11 cellular contexts compared by ENCODE assay signal in genomic region chr20:37327748-37328147, GRCh38. TPM values are rescaled to one million over a fixed set of nuclear protein-coding genes. Genes with fewer than 3 reads are reported as not detected.
DNase-seq lines count a peak whose midpoint lies in the region; ATAC-seq and TF ChIP-seq lines count a peak whose summit lies in the region.
"Had no signal": no experiment of that assay in that cellular context is flagged by ENCODE, and none has a peak within 500 bp of the region (broad histone marks: within the 10 kb centered on the region; RNA-seq: fewer than 3 reads in every experiment).

No MANE protein-coding gene starts in this region.

- H3K9ac ChIP-seq in duodenal mucosa (ENCODE audit: low read depth in 1 of 2, low read length in 2 of 2) = no peak overlapping the region

- TF ChIP-seq CTCF in lung (IDR thresholded peaks at IDR 0.05; ENCODE audit: control extremely low read depth, extremely low read depth) = no peak
- TF ChIP-seq CTCF in foreskin keratinocyte (conservative IDR thresholded peaks at IDR 0.05) = no peak

- no peak for ATAC-seq in lung (ENCODE audit: insufficient read depth, low FRiP score)
- no peak for ATAC-seq in GM19395 (IDR thresholded peaks at IDR 0.05; ENCODE audit: unreplicated experiment)
- ATAC-seq in foreskin keratinocyte = no peak

- no peak overlapping the region for H3K4me3 ChIP-seq in duodenal mucosa (ENCODE audit: low read depth in 1 of 2, low read length in 2 of 2)
- H3K4me3 ChIP-seq in lung = no peak overlapping the region

- DNase-seq in GM04503 (ENCODE audit: low read depth) (peak; percentile 92), lung (ENCODE audit: low spot score) (peak; percentile 62), stromal cell of bone marrow (ENCODE audit: low read depth) (peak; percentile 70), NCI-H446 treated with DMSO at 0.1 percent for 48 hours (lab: John Stamatoyannopoulos, UW) (no peak), foreskin keratinocyte (no peak)
- DNase-seq in activated naive CD4-positive, alpha-beta T cell treated with anti-CD3 and anti-CD28 coated beads, Interleukin-2, amount 50 U/mL, for 16 hours = no peak
- DNase-seq: H9, kidney, T1000 had no signal

- H3K9me3 ChIP-seq in duodenal mucosa (ENCODE audit: control insufficient read depth in 1 of 2, low read length in 2 of 2) = no peaks in the 10 kb centered on the region
- H3K9me3 ChIP-seq in lung (ENCODE audit: control insufficient read depth in 2 of 2, insufficient read depth in 1 of 2, low read length in 1 of 2) = no peaks in the 10 kb centered on the region

- 80 to 90% methylated on average over 13 of the region's 13 CpGs for WGBS in lung, 2 donors

- H3K4me1 ChIP-seq in duodenal mucosa (ENCODE audit: control insufficient read depth in 1 of 2, insufficient read depth in 2 of 2, low read length in 2 of 2) (peaks cover 9 to 14% of the 10 kb centered on the region in 2 donors), lung (ENCODE audit: control insufficient read depth in 2 of 2, insufficient read depth in 2 of 2, low read length in 2 of 2) (no peaks in the 10 kb centered on the region), foreskin keratinocyte (peaks cover 11% of the 10 kb centered on the region)

- peak overlapping the region; percentile 43 for H3K27ac ChIP-seq in duodenal mucosa (ENCODE audit: low read depth, low read length)
- no peak overlapping the region for H3K27ac ChIP-seq in lung (ENCODE audit: low read depth in 1 of 2, low read length in 1 of 2)
- no peak overlapping the region for H3K27ac ChIP-seq in foreskin keratinocyte

- no peaks in the 10 kb centered on the region for H3K36me3 ChIP-seq in duodenal mucosa (ENCODE audit: control insufficient read depth in 1 of 2, insufficient read depth in 2 of 2, low read length in 2 of 2)
- peaks cover 0 to 1% of the 10 kb centered on the region in 2 donors for H3K36me3 ChIP-seq in lung (ENCODE audit: control insufficient read depth in 2 of 2, insufficient read depth in 2 of 2, low read length in 2 of 2)

- H3K27me3 ChIP-seq in duodenal mucosa (ENCODE audit: control insufficient read depth in 1 of 2, insufficient read depth in 2 of 2, low read length in 2 of 2) (no peaks in the 10 kb centered on the region), lung (ENCODE audit: control insufficient read depth, insufficient read depth) (no peaks in the 10 kb centered on the region), foreskin keratinocyte (no peaks in the 10 kb centered on the region)

RNA-seq across cellular contexts. Expression of gene SRC, which starts 18.2 kb away (rescaled TPM):
- total RNA-seq in lung = 10 to 100 TPM; 57.8 to 69.5 TPM
- polyA plus RNA-seq in lung = 10 to 100 TPM; 35.6 to 42.5 TPM
- total RNA-seq in foreskin keratinocyte = 29.8 and 36.6 TPM in 2 replicates
- polyA plus RNA-seq in foreskin keratinocyte = 22.2 and 26.2 TPM in 2 replicates

RNA-seq across cellular contexts. Expression of gene MANBAL, which starts 38.3 kb away (rescaled TPM):
- total RNA-seq in lung (10 to 100 TPM; 20.8 to 37.3 TPM), foreskin keratinocyte (46.6 and 50.0 TPM in 2 replicates)
- polyA plus RNA-seq in lung (10 to 100 TPM; 41.4 to 57.4 TPM), foreskin keratinocyte (87.1 and 96.4 TPM in 2 replicates)

Comparison
In these comparisons a context has a peak if more than half of its experiments do, and no peak if none do; other contexts are left out.
1. DNase-seq: peak in GM04503 (single experiment), lung (single experiment) and stromal cell of bone marrow (single experiment); none in NCI-H446 treated with DMSO at 0.1 percent for 48 hours (single experiment), foreskin keratinocyte (0 of 2) and activated naive CD4-positive, alpha-beta T cell treated with anti-CD3 and anti-CD28 coated beads, Interleukin-2, amount 50 U/mL, for 16 hours (single experiment).